28 cellular contexts compared by ENCODE assay signal in the genomic region with DNA sequence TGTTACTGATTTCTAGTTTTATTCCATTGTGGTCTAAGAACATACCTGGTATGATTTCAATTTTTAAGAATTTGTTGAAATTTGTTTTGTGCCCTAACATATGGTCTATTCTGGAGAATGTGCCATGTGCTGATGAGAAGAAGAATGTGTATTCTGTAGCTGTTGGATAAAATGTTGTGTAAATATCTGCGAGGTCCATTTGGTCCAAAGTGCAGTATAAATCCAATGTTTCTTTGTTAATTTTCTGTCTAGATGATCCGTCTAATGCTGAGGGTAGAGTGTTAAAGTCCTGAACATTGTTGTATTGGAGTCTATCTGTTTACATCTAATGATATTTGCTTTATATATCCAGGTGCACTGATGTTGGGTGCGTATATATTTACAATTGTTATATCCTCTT. TPM values are rescaled to one million over a fixed set of nuclear protein-coding genes. Genes with fewer than 3 reads are reported as not detected.
"Had no signal": no experiment of that assay in that cellular context is flagged by ENCODE, and none has a peak within 500 bp of the region (broad histone marks: within the 10 kb centered on the region; RNA-seq: fewer than 3 reads in every experiment).

No MANE protein-coding gene starts in this region.

- H3K4me1 Mint-ChIP-seq: endodermal cell, naive B cell had no signal

- H3K4me1 ChIP-seq: esophagus squamous epithelium, gastrocnemius medialis, heart right ventricle, left ventricle myocardium inferior, lower lobe of right lung had no signal

- ATAC-seq: effector memory CD8-positive, alpha-beta T cell; esophagus mucosa; gastrocnemius medialis; heart right ventricle; left cardiac atrium; mucosa of descending colon had no signal

- H3K4me3 ChIP-seq: coronary artery, esophagus squamous epithelium, gastrocnemius medialis, heart right ventricle, left ventricle myocardium inferior, lower lobe of right lung, mucosa of descending colon had no signal

- H3K27me3 ChIP-seq: esophagus squamous epithelium, gastrocnemius medialis, heart right ventricle had no signal

- H3K9me3 Mint-ChIP-seq: dendritic cell treated with granulocyte-macrophage colony-stimulating factor and Interleukin-4, amounts not matched to agents 40 ng/mL and 50 ng/mL, for 4 days; effector memory CD8-positive, alpha-beta T cell; endodermal cell; naive B cell had no signal

- DNase-seq: effector CD8-positive, alpha-beta T cell; effector memory CD8-positive, alpha-beta T cell; endodermal cell; erythroblast; esophagus squamous epithelium; foreskin fibroblast; foreskin melanocyte; gastrocnemius medialis; glutamatergic neuron; head of caudate nucleus; heart right ventricle; hippocampal formation; left cardiac atrium; left ventricle myocardium inferior; lower lobe of right lung; mesenchymal stem cell; mucosa of descending colon; naive B cell had no signal

- H3K27me3 Mint-ChIP-seq: dendritic cell treated with granulocyte-macrophage colony-stimulating factor and Interleukin-4, amounts not matched to agents 40 ng/mL and 50 ng/mL, for 4 days; effector memory CD8-positive, alpha-beta T cell; naive B cell had no signal

- H3K9me3 ChIP-seq: esophagus squamous epithelium, gastrocnemius medialis, left ventricle myocardium inferior, lower lobe of right lung, mucosa of descending colon had no signal

- H3K27ac Mint-ChIP-seq: dendritic cell treated with granulocyte-macrophage colony-stimulating factor and Interleukin-4, amounts not matched to agents 40 ng/mL and 50 ng/mL, for 4 days; effector memory CD8-positive, alpha-beta T cell; endodermal cell; mesothelial cell of epicardium had no signal

- FAIRE-seq: colon, islet of Langerhans, keratinocyte had no signal

- H3K27ac ChIP-seq: coronary artery, epithelial cell of prostate, esophagus squamous epithelium, gastrocnemius medialis, heart right ventricle, left ventricle myocardium inferior, lower lobe of right lung had no signal

- H3K36me3 Mint-ChIP-seq: naive B cell had no signal

- H3K4me3 Mint-ChIP-seq: dendritic cell treated with granulocyte-macrophage colony-stimulating factor and Interleukin-4, amounts not matched to agents 40 ng/mL and 50 ng/mL, for 4 days; effector memory CD8-positive, alpha-beta T cell; endodermal cell; mesothelial cell of epicardium; naive B cell had no signal

- H3K36me3 ChIP-seq: esophagus squamous epithelium, lower lobe of right lung had no signal

RNA-seq across cellular contexts. Expression of a gene that starts 9.9 kb away (rescaled TPM):
- total RNA-seq: lung microvascular endothelial cell, myocyte had no signal
